12 cellular contexts compared by ENCODE assay signal in the genomic region with DNA sequence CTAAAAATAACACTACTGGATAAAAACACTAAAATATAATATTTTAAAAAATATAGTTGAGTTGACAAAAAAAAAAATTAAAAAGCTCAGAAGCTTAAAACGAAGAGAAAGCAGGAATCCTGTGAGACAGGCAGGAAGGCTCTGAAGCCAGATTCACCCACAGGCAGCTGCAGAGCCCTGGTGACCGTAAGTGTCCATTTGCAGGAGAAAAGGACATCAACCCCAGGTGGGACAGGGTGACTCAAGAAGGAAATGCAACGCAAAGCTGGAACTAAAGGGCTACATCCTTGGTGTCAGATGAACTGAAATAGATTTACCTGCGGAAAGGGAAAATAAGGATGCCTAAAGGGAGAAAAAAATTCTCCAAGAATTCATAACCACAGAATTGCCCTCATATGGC.
"Had no signal": no experiment of that assay in that cellular context is flagged by ENCODE, and none has a peak within 500 bp of the region (broad histone marks: within the 10 kb centered on the region; RNA-seq: fewer than 3 reads in every experiment).

No MANE protein-coding gene starts in this region.

- H3K27me3 ChIP-seq: adrenal gland, gastroesophageal sphincter, neural progenitor cell, pancreas had no signal

- H3K4me3 ChIP-seq: adrenal gland, gastroesophageal sphincter, neural progenitor cell, pancreas, thoracic aorta had no signal

- H3K4me3 Mint-ChIP-seq: neural progenitor cell had no signal

- H3K27ac Mint-ChIP-seq: neural progenitor cell had no signal

- H3K4me2 ChIP-seq: neural progenitor cell had no signal

- H3K27ac ChIP-seq: adrenal gland, neural progenitor cell, pancreas, thoracic aorta had no signal

- H3K9ac ChIP-seq: neural progenitor cell had no signal

- H3K4me1 ChIP-seq: adrenal gland, neural progenitor cell, pancreas had no signal

- H3K9me3 ChIP-seq: adrenal gland, gastroesophageal sphincter, pancreas, thoracic aorta had no signal

- DNase-seq: activated CD4-positive, alpha-beta T cell treated with anti-CD3 and anti-CD28 coated beads for 4 hours; activated gamma-delta T cell; adrenal gland; cortex of kidney; effector memory CD4-positive, alpha-beta T cell; pancreas; stimulated activated CD4-positive, alpha-beta T cell treated with anti-CD3 and anti-CD28 coated beads, Interleukin-12 subunit alpha, Interleukin-12 subunit beta, amount 100 ng/mL, for 4 hours; stimulated activated naive CD8-positive, alpha-beta T cell treated with anti-CD3 and anti-CD28 coated beads, Interleukin-15, Interleukin-2, amounts not matched to agents 100 U/mL and 50 U/mL, for 24 hours; T-helper 9 cell had no signal

- ATAC-seq: gastroesophageal sphincter, pancreas had no signal

- H3K9me3 Mint-ChIP-seq: neural progenitor cell had no signal
